ENCODE assay signal across 1 cellular context in the genomic region with DNA sequence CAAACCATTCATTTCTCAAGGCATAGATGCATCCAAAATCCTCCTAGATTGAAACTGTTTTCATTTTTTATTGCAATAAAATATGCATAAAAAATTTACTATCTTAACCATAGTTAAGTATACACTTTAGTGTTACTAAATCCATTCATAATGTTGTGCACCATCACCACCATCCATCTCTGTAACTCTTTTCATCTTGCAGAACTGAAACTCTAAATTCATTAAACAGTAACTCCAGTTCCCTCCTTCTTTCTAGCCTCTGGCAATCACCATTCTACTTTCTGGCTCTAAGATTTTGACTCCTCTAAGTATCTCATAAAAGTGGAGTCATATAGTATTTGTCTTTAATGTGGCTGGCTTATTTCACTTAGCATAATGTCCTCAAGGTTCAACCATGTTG.
TF ChIP-seq lines count a peak whose summit lies in the region.

No MANE protein-coding gene starts in this region.

TF ChIP-seq in GM12878, 131 proteins besides CTCF, POLR2A, EP300 and RAD21 (continued from another document):
- TF ChIP-seq E2F4 (IDR thresholded peaks at IDR 0.05; ENCODE audit: low read depth, low read length) (no peak), SKIL (IDR thresholded peaks at IDR 0.05; ENCODE audit: low read depth, poor library complexity, severe bottlenecking) (no peak), POLR2AphosphoS2 (IDR thresholded peaks at IDR 0.05; ENCODE audit: low read depth, low read length) (no peak), TCF7 (IDR thresholded peaks at IDR 0.05; ENCODE audit: borderline replicate concordance) (no peak), ZBTB40 (IDR thresholded peaks at IDR 0.05; ENCODE audit: borderline replicate concordance) (no peak), NR2C1 (IDR thresholded peaks at IDR 0.05) (no peak), NBN (IDR thresholded peaks at IDR 0.05) (peak; percentile 39; the same call in 1 of the 2 replicates), TCF3 (IDR thresholded peaks at IDR 0.05; ENCODE audit: borderline replicate concordance, insufficient read depth, low read depth, low read length) (no peak), SP1 (IDR thresholded peaks at IDR 0.05; ENCODE audit: low read depth, low read length) (no peak), TBL1XR1 (IDR thresholded peaks at IDR 0.05; ENCODE audit: low read depth, low read length) (no peak), SPI1 (IDR thresholded peaks at IDR 0.05; ENCODE audit: borderline replicate concordance, insufficient read depth, low read depth, low read length) (peak; percentile 68; the same call in 1 of the 2 replicates), BCLAF1 (IDR thresholded peaks at IDR 0.05) (no peak), NFXL1 (IDR thresholded peaks at IDR 0.05; ENCODE audit: borderline replicate concordance) (no peak), MTA2 (IDR thresholded peaks at IDR 0.05; ENCODE audit: low read depth) (0 out of 2 replicates have a peak, but pooled peaks have one; percentile 21), ESRRA (IDR thresholded peaks at IDR 0.05; ENCODE audit: low read length) (no peak), CHD2 (IDR thresholded peaks at IDR 0.05; ENCODE audit: borderline replicate concordance, low read depth, low read length) (no peak), MEF2B (IDR thresholded peaks at IDR 0.05; ENCODE audit: partially characterized antibody, poor library complexity, severe bottlenecking) (no peak)
